Comparison of ENCODE assay signal across 1 cellular context in the genomic region with DNA sequence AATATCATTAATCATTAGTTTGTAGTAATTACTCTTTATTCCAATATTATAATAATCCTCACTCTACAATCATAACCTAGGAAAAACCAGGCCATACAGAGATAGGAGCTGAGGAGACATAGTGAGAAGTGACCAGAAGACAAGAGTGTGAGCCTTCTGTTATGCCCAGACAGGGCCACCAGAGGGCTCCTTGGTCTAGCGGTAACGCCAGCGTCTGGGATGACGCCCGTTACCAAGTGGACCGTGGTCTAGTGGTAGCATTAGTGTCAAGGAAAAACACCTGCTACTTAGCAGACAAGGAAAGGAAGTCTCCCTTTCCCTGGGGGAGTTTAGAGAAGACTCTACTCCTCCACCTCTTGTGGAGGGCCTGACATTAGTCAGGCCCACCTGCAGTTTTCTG. TPM values are rescaled to one million over a fixed set of nuclear protein-coding genes. Genes with fewer than 3 reads are reported as not detected.
"Had no signal": no experiment of that assay in that cellular context is flagged by ENCODE, and none has a peak within 500 bp of the region (broad histone marks: within the 10 kb centered on the region; RNA-seq: fewer than 3 reads in every experiment).

No MANE protein-coding gene starts in this region.

RNA-seq across cellular contexts. Expression of gene DIRAS3, which starts 7.6 kb away (rescaled TPM):
- total RNA-seq: naive thymus-derived CD4-positive, alpha-beta T cell had no signal
- polyA plus RNA-seq: naive thymus-derived CD4-positive, alpha-beta T cell had no signal
